ENCODE assay signal across 25 cellular contexts in the genomic region with DNA sequence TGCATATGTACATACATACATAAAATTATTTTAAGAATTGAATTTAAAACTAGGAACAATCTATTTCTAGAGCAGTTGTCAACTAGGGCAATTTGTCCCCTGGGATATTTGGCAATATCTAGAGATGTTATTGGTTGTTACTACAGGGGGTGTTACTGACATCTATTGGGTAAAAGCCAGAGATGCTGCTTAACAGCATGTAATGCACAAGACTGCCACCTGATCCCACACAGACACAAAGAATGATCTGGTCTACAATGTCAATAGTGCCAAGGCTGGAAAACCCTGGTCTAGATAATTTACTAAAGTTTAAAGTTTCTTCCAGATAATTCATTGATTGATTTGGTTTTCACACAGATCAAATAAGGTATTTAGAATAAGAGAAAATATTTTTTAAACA.
DNase-seq lines count a peak whose midpoint lies in the region; ATAC-seq, FAIRE-seq and TF ChIP-seq lines count a peak whose summit lies in the region.
"Had no signal": no experiment of that assay in that cellular context is flagged by ENCODE, and none has a peak within 500 bp of the region (broad histone marks: within the 10 kb centered on the region; RNA-seq: fewer than 3 reads in every experiment).

No MANE protein-coding gene starts in this region.

- TF ChIP-seq EP300 in A549 (IDR thresholded peaks at IDR 0.05): no peak

- H3K4me3 Mint-ChIP-seq in WTC11: no peak overlapping the region
- H3K4me3 Mint-ChIP-seq: activated CD8-positive, alpha-beta T cell treated with anti-CD3 and anti-CD28 coated beads for 36 hours; activated naive CD4-positive, alpha-beta T cell treated with anti-CD3 and anti-CD28 coated beads for 36 hours; HFFc6 had no signal

- TF ChIP-seq CTCF in A549 (IDR thresholded peaks at IDR 0.05) (no peak), WTC11 (IDR thresholded peaks at IDR 0.05) (no peak)

- H3K27me3 Mint-ChIP-seq in WTC11 (ENCODE audit: low read depth): no peaks in the 10 kb centered on the region

- no peak for TF ChIP-seq RAD21 in A549 (conservative IDR thresholded peaks at IDR 0.05 in 1 of 2, IDR thresholded peaks at IDR 0.05 in 1 of 2)

- POLR2A ChIA-PET in A549 (lab: Yijun Ruan, JAX) (no interaction called here), WTC11 (lab: Charles Lee) (no interaction called here)

- no peaks in the 10 kb centered on the region for H3K36me3 Mint-ChIP-seq in WTC11

- DNase-seq in A549 (ENCODE audit: low read depth in 1 of 2, low spot score in 1 of 2) (peak; percentile 2 to 5), DMS153 (lab: John Stamatoyannopoulos, UW) (peak; percentile 13), NCI-H2081 treated with DMSO at 0.1 percent for 48 hours (lab: John Stamatoyannopoulos, UW) (peak; percentile 10), WTC11 (ENCODE audit: low spot score) (no peak), amniotic stem cell (lab: John Stamatoyannopoulos, UW) (no peak), OCI-M2 (lab: John Stamatoyannopoulos, UW; ENCODE audit: unreplicated experiment) (no peak)
- DNase-seq: activated CD8-positive, alpha-beta T cell treated with anti-CD3 and anti-CD28 coated beads for 36 hours; activated naive CD4-positive, alpha-beta T cell treated with anti-CD3 and anti-CD28 coated beads for 36 hours; activated T-cell treated with anti-CD3 and anti-CD28 coated beads, Interleukin-2, amount 50 U/mL, for 1 hour; foreskin fibroblast; HFFc6; NCI-H187; NCI-H526 treated with DMSO at 0.1 percent for 48 hours; stimulated activated CD4-positive, alpha-beta T cell treated with anti-CD3 and anti-CD28 coated beads, Interleukin-4, amount 100 ng/mL, for 1 hour; stimulated activated naive CD8-positive, alpha-beta T cell treated with anti-CD3 and anti-CD28 coated beads, Interleukin-15, Interleukin-2, amounts not matched to agents 100 U/mL and 50 U/mL, for 24 hours; thyroid gland had no signal

- no peak overlapping the region for H3K27ac ChIP-seq in A549
- H3K27ac ChIP-seq: cardiac muscle cell, epithelial cell of prostate, SK-N-MC, thyroid gland had no signal

- H3K9me3 Mint-ChIP-seq in WTC11: no peaks in the 10 kb centered on the region
- H3K9me3 Mint-ChIP-seq: activated CD8-positive, alpha-beta T cell treated with anti-CD3 and anti-CD28 coated beads for 36 hours; activated naive CD4-positive, alpha-beta T cell treated with anti-CD3 and anti-CD28 coated beads for 36 hours; HFFc6 had no signal

- no peak overlapping the region for H3K4me3 ChIP-seq in A549
- H3K4me3 ChIP-seq: cardiac muscle cell, lung, SK-N-MC, smooth muscle cell, thyroid gland had no signal

- FAIRE-seq in A549 (lab: Jason Lieb, UNC): no peak
- FAIRE-seq: GM18507, HepG2 had no signal

- no peak for ATAC-seq in A549
- peak; percentile 39; the same call in 1 of the 2 replicates for ATAC-seq in WTC11
- ATAC-seq in HG03045 (IDR thresholded peaks at IDR 0.05; ENCODE audit: unreplicated experiment): no peak
- ATAC-seq: activated CD8-positive, alpha-beta T cell treated with anti-CD3 and anti-CD28 coated beads for 36 hours; HepG2; Panc1; stimulated activated naive CD8-positive, alpha-beta T cell treated with anti-CD3 and anti-CD28 coated beads, Interleukin-15, Interleukin-2, amounts not matched to agents 100 U/mL and 50 U/mL, for 24 hours had no signal

- no peaks in the 10 kb centered on the region for H3K4me1 ChIP-seq in A549
- H3K4me1 ChIP-seq: thyroid gland had no signal

- H3K4me1 Mint-ChIP-seq in WTC11: no peaks in the 10 kb centered on the region

- CTCF ChIA-PET in A549 (lab: Yijun Ruan, JAX): interaction anchor here (1.5 to 2.5 kb wide), 2 partner anchors 9 to 11 kb away, joined by 3 to 5 read pairs; no protein-coding TSS in a partner anchor
- CTCF ChIA-PET in WTC11 (lab: Charles Lee): no interaction called here

- H3K4me2 ChIP-seq in A549: no peak overlapping the region
- H3K4me2 ChIP-seq: smooth muscle cell had no signal

- H3K27ac Mint-ChIP-seq in WTC11: no peak overlapping the region
- H3K27ac Mint-ChIP-seq: activated CD8-positive, alpha-beta T cell treated with anti-CD3 and anti-CD28 coated beads for 36 hours; activated naive CD4-positive, alpha-beta T cell treated with anti-CD3 and anti-CD28 coated beads for 36 hours; HFFc6 had no signal

- H3K9me3 ChIP-seq in A549: no peaks in the 10 kb centered on the region
- H3K9me3 ChIP-seq: thyroid gland had no signal

- no peak for TF ChIP-seq POLR2A in A549 (IDR thresholded peaks at IDR 0.05; ENCODE audit: low read length)

TF ChIP-seq in A549, 52 proteins besides CTCF, POLR2A, EP300 and RAD21:
- TF ChIP-seq CHD2 (IDR thresholded peaks at IDR 0.05; ENCODE audit: low read length, partially characterized antibody) (no peak), JUN (IDR thresholded peaks at IDR 0.05) (no peak), GATA3 (IDR thresholded peaks at IDR 0.05; ENCODE audit: borderline replicate concordance) (no peak), CHD4 (IDR thresholded peaks at IDR 0.05; ENCODE audit: borderline replicate concordance) (no peak), PBX3 (IDR thresholded peaks at IDR 0.05) (no peak), EHF (CRISPR knock-in tag; IDR thresholded peaks at IDR 0.05) (no peak), ATOH8 (CRISPR knock-in tag; IDR thresholded peaks at IDR 0.05; ENCODE audit: low read depth) (no peak), TP53 (CRISPR knock-in tag; IDR thresholded peaks at IDR 0.05) (no peak), FOXS1 (CRISPR knock-in tag; IDR thresholded peaks at IDR 0.05) (no peak)
- TF ChIP-seq, protein P1, sequence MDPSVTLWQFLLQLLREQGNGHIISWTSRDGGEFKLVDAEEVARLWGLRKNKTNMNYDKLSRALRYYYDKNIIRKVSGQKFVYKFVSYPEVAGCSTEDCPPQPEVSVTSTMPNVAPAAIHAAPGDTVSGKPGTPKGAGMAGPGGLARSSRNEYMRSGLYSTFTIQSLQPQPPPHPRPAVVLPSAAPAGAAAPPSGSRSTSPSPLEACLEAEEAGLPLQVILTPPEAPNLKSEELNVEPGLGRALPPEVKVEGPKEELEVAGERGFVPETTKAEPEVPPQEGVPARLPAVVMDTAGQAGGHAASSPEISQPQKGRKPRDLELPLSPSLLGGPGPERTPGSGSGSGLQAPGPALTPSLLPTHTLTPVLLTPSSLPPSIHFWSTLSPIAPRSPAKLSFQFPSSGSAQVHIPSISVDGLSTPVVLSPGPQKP (IDR thresholded peaks at IDR 0.05; ENCODE audit: low read depth, low read length): no peak

TF ChIP-seq in WTC11, 78 proteins besides CTCF, POLR2A, EP300 and RAD21:
- TF ChIP-seq, protein P2, sequence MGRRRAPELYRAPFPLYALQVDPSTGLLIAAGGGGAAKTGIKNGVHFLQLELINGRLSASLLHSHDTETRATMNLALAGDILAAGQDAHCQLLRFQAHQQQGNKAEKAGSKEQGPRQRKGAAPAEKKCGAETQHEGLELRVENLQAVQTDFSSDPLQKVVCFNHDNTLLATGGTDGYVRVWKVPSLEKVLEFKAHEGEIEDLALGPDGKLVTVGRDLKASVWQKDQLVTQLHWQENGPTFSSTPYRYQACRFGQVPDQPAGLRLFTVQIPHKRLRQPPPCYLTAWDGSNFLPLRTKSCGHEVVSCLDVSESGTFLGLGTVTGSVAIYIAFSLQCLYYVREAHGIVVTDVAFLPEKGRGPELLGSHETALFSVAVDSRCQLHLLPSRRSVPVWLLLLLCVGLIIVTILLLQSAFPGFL (CRISPR knock-in tag; IDR thresholded peaks at IDR 0.05; ENCODE audit: borderline replicate concordance): no peak
- TF ChIP-seq STAT6 (CRISPR knock-in tag; conservative IDR thresholded peaks at IDR 0.05; ENCODE audit: low read depth) (no peak), FOXJ3 (CRISPR knock-in tag; IDR thresholded peaks at IDR 0.05; ENCODE audit: borderline replicate concordance) (no peak), NR1H2 (CRISPR knock-in tag; IDR thresholded peaks at IDR 0.05) (no peak), CREB1 (CRISPR knock-in tag; IDR thresholded peaks at IDR 0.05) (no peak)
- TF ChIP-seq, protein P3, sequence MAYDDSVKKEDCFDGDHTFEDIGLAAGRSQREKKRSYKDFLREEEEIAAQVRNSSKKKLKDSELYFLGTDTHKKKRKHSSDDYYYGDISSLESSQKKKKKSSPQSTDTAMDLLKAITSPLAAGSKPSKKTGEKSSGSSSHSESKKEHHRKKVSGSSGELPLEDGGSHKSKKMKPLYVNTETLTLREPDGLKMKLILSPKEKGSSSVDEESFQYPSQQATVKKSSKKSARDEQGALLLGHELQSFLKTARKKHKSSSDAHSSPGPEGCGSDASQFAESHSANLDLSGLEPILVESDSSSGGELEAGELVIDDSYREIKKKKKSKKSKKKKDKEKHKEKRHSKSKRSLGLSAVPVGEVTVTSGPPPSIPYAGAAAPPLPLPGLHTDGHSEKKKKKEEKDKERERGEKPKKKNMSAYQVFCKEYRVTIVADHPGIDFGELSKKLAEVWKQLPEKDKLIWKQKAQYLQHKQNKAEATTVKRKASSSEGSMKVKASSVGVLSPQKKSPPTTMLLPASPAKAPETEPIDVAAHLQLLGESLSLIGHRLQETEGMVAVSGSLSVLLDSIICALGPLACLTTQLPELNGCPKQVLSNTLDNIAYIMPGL (CRISPR knock-in tag; IDR thresholded peaks at IDR 0.05): no peak
TF ChIP-seq in WTC11: peak in this region for 0.

Comparison
In these comparisons a context has a peak if more than half of its experiments do, and no peak if none do; other contexts are left out.
1. DNase-seq: peak in A549 (2 of 2), DMS153 (single experiment) and NCI-H2081 treated with DMSO at 0.1 percent for 48 hours (single experiment); none in WTC11 (single experiment), amniotic stem cell (single experiment) and OCI-M2 (single experiment).